In the genomic region with DNA sequence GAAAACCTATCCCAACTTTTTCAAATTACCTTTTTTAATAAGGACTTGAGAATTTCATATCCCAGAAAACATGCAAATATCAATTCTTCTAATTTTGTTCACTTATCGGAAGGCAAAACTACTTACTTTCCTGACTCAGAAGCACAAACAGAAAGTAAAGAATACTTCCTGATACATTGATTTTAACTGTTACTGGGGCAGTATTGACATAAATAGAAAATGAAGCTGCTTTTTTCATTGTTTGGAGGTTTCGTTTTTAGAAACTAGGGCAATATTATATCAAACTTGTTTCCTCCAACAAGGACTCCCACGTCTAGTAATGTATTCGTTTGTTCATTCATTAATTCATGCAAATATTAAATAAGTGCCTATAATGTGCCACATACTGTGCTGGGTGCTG, we compare ENCODE assay signal across 1 cellular context.
TF ChIP-seq lines count a peak whose summit lies in the region.

No MANE protein-coding gene starts in this region.

TF ChIP-seq in HepG2, 621 proteins besides CTCF, POLR2A, EP300 and RAD21:
- TF ChIP-seq ZNF652 (CRISPR knock-in tag; IDR thresholded peaks at IDR 0.05; ENCODE audit: borderline replicate concordance, low read depth) (peak; percentile 44; the same call in 1 of the 2 replicates), ZNF124 (CRISPR knock-in tag; IDR thresholded peaks at IDR 0.05) (no peak)
